In genomic region chr9:131254107-131254491, GRCh38 we compare ENCODE assay signal across 8 cellular contexts. TPM values are rescaled to one million over a fixed set of nuclear protein-coding genes. Genes with fewer than 3 reads are reported as not detected.
A peak's percentile ranks its signal among the peaks of the same experiment; 100 is the strongest.
DNase-seq lines count a peak whose midpoint lies in the region; ATAC-seq and TF ChIP-seq lines count a peak whose summit lies in the region.

No MANE protein-coding gene starts in this region.

- TF ChIP-seq CTCF in cardiac muscle cell (IDR thresholded peaks at IDR 0.05; ENCODE audit: low read depth, low read length) (no peak), ovary (IDR thresholded peaks at IDR 0.05) (no peak)

- H3K9me3 ChIP-seq in SJCRH30 (replicated peaks) (no peaks in the 10 kb centered on the region), cardiac muscle cell (ENCODE audit: low read depth) (no peaks in the 10 kb centered on the region), ovary (no peaks in the 10 kb centered on the region)

- peak overlapping the region; percentile 35 for H3K27ac ChIP-seq in SJCRH30
- peak overlapping the region; percentile 94 for H3K27ac ChIP-seq in cardiac muscle cell
- peak overlapping the region in 18 of 21 experiments; percentile 3 to 95 (median 58) for H3K27ac ChIP-seq in skin epidermis
- no peak overlapping the region for H3K27ac ChIP-seq in ovary

- TF ChIP-seq POLR2A in ovary (IDR thresholded peaks at IDR 0.05): no peak

- ATAC-seq in HG02678 (IDR thresholded peaks at IDR 0.05; ENCODE audit: unreplicated experiment): no peak
- ATAC-seq in GM19455 (IDR thresholded peaks at IDR 0.05; ENCODE audit: unreplicated experiment): no peak

- H3K4me3 ChIP-seq in SJCRH30: no peak overlapping the region
- no peak overlapping the region for H3K4me3 ChIP-seq in cardiac muscle cell
- H3K4me3 ChIP-seq in skin epidermis: no peak overlapping the region
- H3K4me3 ChIP-seq in ovary: no peak overlapping the region

- H3K27me3 ChIP-seq in SJCRH30: no peaks in the 10 kb centered on the region
- H3K27me3 ChIP-seq in cardiac muscle cell: no peaks in the 10 kb centered on the region
- H3K27me3 ChIP-seq in ovary: no peaks in the 10 kb centered on the region

- H3K4me1 ChIP-seq in SJCRH30: peaks cover 21% of the 10 kb centered on the region
- H3K4me1 ChIP-seq in cardiac muscle cell (ENCODE audit: low read depth): peaks cover 22% of the 10 kb centered on the region
- peaks cover 9% of the 10 kb centered on the region for H3K4me1 ChIP-seq in ovary (ENCODE audit: insufficient read depth)

- DNase-seq in GM19238 (ENCODE audit: insufficient read length, low spot score) (peak; percentile 26), SJCRH30 (peak; percentile 51 to 63), cardiac muscle cell (ENCODE audit: low read depth in 1 of 2, low spot score in 1 of 2) (peak; percentile 21 to 88), ovary (no peak)
- no peak for DNase-seq in stimulated activated CD4-positive, alpha-beta T cell treated with anti-CD3 and anti-CD28 coated beads, Interleukin-15, amount 100 ng/mL, for 24 hours

- intact Hi-C loops in ovary (cut with DNase I): no loop called here

- TF ChIP-seq EP300 in ovary (IDR thresholded peaks at IDR 0.05): no peak

- 72 to 81% (median 75%) methylated on average over 12 of the region's 12 CpGs for WGBS in ovary, 3 donors

- H3K36me3 ChIP-seq in SJCRH30: no peaks in the 10 kb centered on the region
- no peaks in the 10 kb centered on the region for H3K36me3 ChIP-seq in cardiac muscle cell
- no peaks in the 10 kb centered on the region for H3K36me3 ChIP-seq in ovary

RNA-seq across cellular contexts. Expression of gene FAM78A, which starts 22.2 kb away (rescaled TPM):
- 2.2 and 2.4 TPM in 2 replicates for total RNA-seq in SJCRH30 (2014; rRNA removed; shearing (Covaris generic))
- total RNA-seq in cardiac muscle cell (39.6 and 42.6 TPM in 2 replicates), ovary (1 to 10 TPM in 5 of 7 donors, under 1 TPM in 2; 0.60 to 2.9 (median 1.6) TPM)
- polyA plus RNA-seq in cardiac muscle cell (21.5 and 29.5 TPM in 2 replicates), ovary (1 to 10 TPM; 3.5 to 9.4 TPM)

RNA-seq across cellular contexts. Expression of gene PLPP7, which starts 35.4 kb away (rescaled TPM):
- 1.8 TPM in 2 replicates for total RNA-seq in SJCRH30 (2014; rRNA removed; shearing (Covaris generic))
- total RNA-seq in cardiac muscle cell (50.3 and 52.5 TPM in 2 replicates), ovary (10 to 100 TPM in 4 of 7 donors, 1 to 10 TPM in 3; 7.6 to 12.0 (median 11.0) TPM)
- polyA plus RNA-seq in cardiac muscle cell (36.9 and 42.5 TPM in 2 replicates), ovary (10 to 100 TPM in 1 of 2 donors, 1 to 10 TPM in 1; 3.6 to 11.8 TPM)

Comparison
In these comparisons a context has a peak if more than half of its experiments do, and no peak if none do; other contexts are left out.
1. DNase-seq: peak in GM19238 (single experiment), SJCRH30 (2 of 2) and cardiac muscle cell (2 of 2); none in stimulated activated CD4-positive, alpha-beta T cell treated with anti-CD3 and anti-CD28 coated beads, Interleukin-15, amount 100 ng/mL, for 24 hours (single experiment) and ovary (0 of 5).
2. H3K27ac ChIP-seq: peak in SJCRH30 (single experiment), cardiac muscle cell (single experiment) and skin epidermis (18 of 21); none in ovary (0 of 2).
3. RNA of gene FAM78A, which starts 22.2 kb away (total RNA-seq): 39.6 to 42.6 TPM in cardiac muscle cell; 2.2 to 2.4 TPM in SJCRH30 and 0.60 to 2.9 TPM in ovary; every median in the first group is over 10 times any median in the second.